In genomic region chr22:50620861-50621490, GRCh38 we compare ENCODE assay signal across 9 cellular contexts. TPM values are rescaled to one million over a fixed set of nuclear protein-coding genes. Genes with fewer than 3 reads are reported as not detected.
DNase-seq lines count a peak whose midpoint lies in the region; ATAC-seq, FAIRE-seq and TF ChIP-seq lines count a peak whose summit lies in the region.
"Had no signal": no experiment of that assay in that cellular context is flagged by ENCODE, and none has a peak within 500 bp of the region (broad histone marks: within the 10 kb centered on the region; RNA-seq: fewer than 3 reads in every experiment).

No MANE protein-coding gene starts in this region.

- POLR2A ChIA-PET in GM10248 (lab: Yijun Ruan, JAX) = interaction anchor here (0.7 to 1.8 kb wide), 3 partner anchors 82 to 113 kb away, joined by 5 to 8 read pairs (median 6); partner anchors contain the start of genes LMF2 and NCAPH2
- POLR2A ChIA-PET in HEK293 (lab: Yijun Ruan, JAX) = interaction anchor here (0.5 to 1.9 kb wide), 5 partner anchors 38 to 262 kb away, joined by 3 to 13 read pairs (median 6); partner anchors contain the start of genes CHKB, LMF2, NCAPH2 and SCO2
- POLR2A ChIA-PET in OCI-LY7 (lab: Charles Lee) = interaction anchor here (0.6 to 2.2 kb wide), 7 partner anchors 10 to 152 kb away, joined by 3 to 9 read pairs (median 4); partner anchors contain the start of genes LMF2 and NCAPH2
- POLR2A ChIA-PET in HepG2 (lab: Yijun Ruan, JAX) = interaction anchor here (0.6 to 2.2 kb wide), 8 partner anchors 19 to 379 kb away, joined by 3 to 14 read pairs (median 5); partner anchors contain the start of genes CHKB, LMF2, NCAPH2 and SCO2

- TF ChIP-seq EP300 in HepG2 (IDR thresholded peaks at IDR 0.05; ENCODE audit: low read depth in 2 of 2, low read length in 2 of 2) = no peak
- no peak for TF ChIP-seq EP300 in HepG2 (CRISPR knock-in tag; IDR thresholded peaks at IDR 0.05; ENCODE audit: borderline replicate concordance)

- H3K27ac ChIP-seq in HEK293 (ENCODE audit: extremely low read depth, low read depth, low read length) (no peak overlapping the region), OCI-LY7 (ENCODE audit: low read depth, low read length, poor library complexity, severe bottlenecking) (peak overlapping the region; percentile 82), HepG2 (ENCODE audit: extremely low read length, insufficient read depth, low read length) (peak overlapping the region; percentile 9), urinary bladder (ENCODE audit: low read depth) (no peak overlapping the region)
- H3K27ac ChIP-seq: ovary had no signal

- in situ Hi-C loops in HepG2 (cut with HindIII; ENCODE audit: extremely low pct_ligation_motif_present, low pct_unique_long_range_greater_than_20kb) = no loop called here

- no peaks in the 10 kb centered on the region for H3K27me3 ChIP-seq in HepG2 (ENCODE audit: control insufficient read depth in 1 of 2, insufficient read depth in 2 of 2, low read length in 2 of 2)
- H3K27me3 ChIP-seq: ovary had no signal

- intact Hi-C loops in OCI-LY7 (cut with micrococcal nuclease; ENCODE audit: unreplicated experiment) = loop anchor here (1.0 to 5.0 kb wide), 5 partner anchors 38 to 369 kb away; partner anchors contain the start of genes CHKB and HDAC10
- intact Hi-C loops in HepG2 (cut with micrococcal nuclease; ENCODE audit: unreplicated experiment) = loop anchor here (1.0 to 2.0 kb wide), 2 partner anchors 45 to 78 kb away; no protein-coding TSS in a partner anchor

- BruUV-seq in OCI-LY7 (replicated peaks; lab: Mats Ljungman, UMichigan) = no TSS peak
- no TSS peak for BruUV-seq in HepG2 (replicated peaks; lab: Mats Ljungman, UMichigan)

- no peak for TF ChIP-seq POLR2A in HepG2 (IDR thresholded peaks at IDR 0.05; ENCODE audit: insufficient read depth in 1 of 2, low read depth in 2 of 2, low read length in 2 of 2)

- peak overlapping the region; percentile 95 for H3K4me2 ChIP-seq in OCI-LY7 (ENCODE audit: low read length)
- peak overlapping the region; percentile 97 for H3K4me2 ChIP-seq in HepG2 (ENCODE audit: low read depth, low read length)

- no peaks in the 10 kb centered on the region for H3K79me2 ChIP-seq in OCI-LY7 (ENCODE audit: insufficient read depth, low read depth, low read length)
- no peaks in the 10 kb centered on the region for H3K79me2 ChIP-seq in HepG2 (ENCODE audit: insufficient read depth, low read length)

- H2AFZ ChIP-seq in OCI-LY7 (ENCODE audit: low read length) (peak overlapping the region; percentile 93), HepG2 (ENCODE audit: low read length) (no peak overlapping the region)

- H3K4me1 ChIP-seq in HEK293 (ENCODE audit: control insufficient read depth, insufficient read depth, low read length) (peaks cover 7% of the 10 kb centered on the region; the same call in 1 of the 2 replicates), OCI-LY7 (ENCODE audit: insufficient read depth, low read length, poor library complexity, severe bottlenecking) (peaks cover 37% of the 10 kb centered on the region), HepG2 (ENCODE audit: insufficient read depth, low read length) (peaks cover 56% of the 10 kb centered on the region), urinary bladder (ENCODE audit: insufficient read depth) (no peaks in the 10 kb centered on the region)

- peak overlapping the region; percentile 39 for H3K9ac ChIP-seq in HepG2 (ENCODE audit: insufficient read depth, low read depth, low read length)

- WGBS in HepG2 (ENCODE audit: low lambda C conversion rate) = 1% methylated on average over 14 of the region's 22 CpGs
- WGBS in urinary bladder = 24% methylated on average over 22 of the region's 22 CpGs

- peak; percentile 3 for TF ChIP-seq CTCF in GM10248 (IDR thresholded peaks at IDR 0.05; ENCODE audit: control extremely low read depth, extremely low read depth, low read depth, missing control alignments)
- TF ChIP-seq CTCF in HEK293 (tag by site-specific recombination; IDR thresholded peaks at IDR 0.05) = no peak
- no peak for TF ChIP-seq CTCF in OCI-LY7 (conservative IDR thresholded peaks at IDR 0.05; ENCODE audit: low read length)
- no peak for TF ChIP-seq CTCF in HepG2 (CRISPR knock-in tag; IDR thresholded peaks at IDR 0.05)

- CTCF ChIA-PET in GM10248 (lab: Yijun Ruan, JAX) (interaction anchor here (0.6 to 3.4 kb wide), 45 partner anchors 9 to 782 kb away, joined by 3 to 25 read pairs (median 4); partner anchors contain the start of genes HDAC10, KLHDC7B, LMF2 and NCAPH2), HEK293 (lab: Yijun Ruan, JAX) (interaction anchor here (0.6 to 4.5 kb wide), 29 partner anchors 8 to 394 kb away, joined by 3 to 24 read pairs (median 4); partner anchors contain the start of genes LMF2, NCAPH2 and SYCE3), OCI-LY7 (lab: Charles Lee; ENCODE audit: unreplicated experiment) (interaction anchor here (0.6 to 1.5 kb wide), 5 partner anchors 52 to 371 kb away, joined by 3 to 8 read pairs (median 4); partner anchors contain the start of gene SCO2), HepG2 (lab: Yijun Ruan, JAX; ENCODE audit: low intra/inter-chr PET ratio, low total read pairs) (interaction anchor here (1.1 to 2.1 kb wide), 4 partner anchors 21 to 79 kb away, joined by 3 to 37 read pairs (median 5); no protein-coding TSS in a partner anchor)

- no peak overlapping the region for H3K4me3 ChIP-seq in HEK293 (ENCODE audit: low read depth, low read length)
- H3K4me3 ChIP-seq in OCI-LY7 (ENCODE audit: low read depth, low read length, poor library complexity, severe bottlenecking) = peak overlapping the region; percentile 67
- H3K4me3 ChIP-seq in HepG2 (replicated peaks in 1 of 3; ENCODE audit: insufficient read depth in 1 of 3, low read depth in 2 of 3, low read length in 3 of 3) = peak overlapping the region; percentile 46 to 61 (median 47)
- peak overlapping the region; percentile 0 for H3K4me3 ChIP-seq in urinary bladder (ENCODE audit: low read depth, low read length)

- H4K20me1 ChIP-seq in OCI-LY7 (ENCODE audit: insufficient read depth, low read length) (no peaks in the 10 kb centered on the region), HepG2 (ENCODE audit: insufficient read depth, low read length) (no peaks in the 10 kb centered on the region)

- DNase-seq in GM10248 (ENCODE audit: extremely low spot score) = peak; percentile 62
- DNase-seq in OCI-LY7 (ENCODE audit: low spot score) = peak; percentile 76
- DNase-seq in activated naive CD8-positive, alpha-beta T cell treated with anti-CD3 and anti-CD28 coated beads, Interleukin-2, amount 50 U/mL, for 16 hours (ENCODE audit: low read depth, low spot score) = peak; percentile 35
- DNase-seq in HepG2 (ENCODE audit: low spot score) = peak; percentile 25
- no peak for DNase-seq in DMS153 (lab: John Stamatoyannopoulos, UW)
- no peak for DNase-seq in SKM-1 (lab: John Stamatoyannopoulos, UW; ENCODE audit: unreplicated experiment)

- H3K36me3 ChIP-seq in HEK293 (ENCODE audit: control insufficient read depth in 2 of 2, insufficient read depth in 1 of 2, low read length in 2 of 2) (peaks cover 0 to 11% of the 10 kb centered on the region in 2 experiments; a peak in 1 of 3 replicates), OCI-LY7 (ENCODE audit: insufficient read depth, low read length) (no peaks in the 10 kb centered on the region), HepG2 (replicated peaks in 1 of 2; ENCODE audit: control insufficient read depth in 1 of 2, insufficient read depth in 2 of 2, low read length in 2 of 2) (no peaks in the 10 kb centered on the region), urinary bladder (ENCODE audit: insufficient read depth) (peaks cover 2% of the 10 kb centered on the region)
- H3K36me3 ChIP-seq: ovary had no signal

- peak; percentile 3; the same call in 2 of the 3 replicates for ATAC-seq in HepG2

- no peak for TF ChIP-seq RAD21 in HepG2 (CRISPR knock-in tag; IDR thresholded peaks at IDR 0.05)

- no peaks in the 10 kb centered on the region for H3K9me2 ChIP-seq in OCI-LY7 (ENCODE audit: insufficient read depth, low read length)

- FAIRE-seq in HepG2 (lab: Jason Lieb, UNC) = peak; percentile 58

- H3K9me3 ChIP-seq in HEK293 (ENCODE audit: control insufficient read depth, insufficient read depth, low read depth, low read length) (no peaks in the 10 kb centered on the region), OCI-LY7 (ENCODE audit: low read length) (no peaks in the 10 kb centered on the region), HepG2 (ENCODE audit: low read length) (no peaks in the 10 kb centered on the region)
- H3K9me3 ChIP-seq: ovary had no signal

RNA-seq across cellular contexts. Expression of gene ARSA, which starts 7.0 kb away (rescaled TPM):
- total RNA-seq in OCI-LY7 (2014; rRNA removed; shearing (Covaris generic)) = 20.1 and 31.6 TPM in 2 replicates
- total RNA-seq in OCI-LY7 (2022) (34.4 and 34.8 TPM in 2 replicates), HepG2 (2016; rRNA removed; fragmentation: Illumina TruSeq; extraction: Trizol) (3.8 and 9.0 TPM in 2 replicates), urinary bladder (8.7 TPM)
- total RNA-seq in HepG2 (2016; cell fraction: cytosol; rRNA removed; fragmentation: Illumina TruSeq; extraction: Trizol; ENCODE audit: low read depth) = 1.6 and 2.0 TPM in 2 replicates
- 3.7 and 9.9 TPM in 2 replicates for total RNA-seq in HepG2 (2016; cell fraction: insoluble cytoplasmic fraction; rRNA removed; fragmentation: Illumina TruSeq; extraction: Trizol)
- 2.6 and 3.5 TPM in 2 replicates for total RNA-seq in HepG2 (2016; cell fraction: membrane; rRNA removed; fragmentation: Illumina TruSeq; extraction: Trizol)
- total RNA-seq in HepG2 (2016; cell fraction: nucleus; rRNA removed; fragmentation: Illumina TruSeq; extraction: Trizol) = 11.3 and 13.3 TPM in 2 replicates
- polyA plus RNA-seq in HepG2 (2011; rRNA removed) (11.5 and 19.0 TPM in 2 replicates), urinary bladder (36.3 TPM)
- polyA plus RNA-seq in HepG2 (2011; cell fraction: cytosol; rRNA removed) = 5.2 and 7.9 TPM in 2 replicates
- 58.3 and 62.0 TPM in 2 replicates for polyA plus RNA-seq in HepG2 (2011; cell fraction: nucleus; rRNA removed)
- 11.0 and 15.5 TPM in 2 replicates for polyA plus RNA-seq in HepG2 (2012)
- polyA plus RNA-seq in HepG2 (2016; cell fraction: cytosol; fragmentation: Illumina TruSeq; extraction: Trizol; ENCODE audit: low read depth) = 2.4 and 2.9 TPM in 2 replicates
- polyA plus RNA-seq in HepG2 (2016; cell fraction: insoluble cytoplasmic fraction; fragmentation: Illumina TruSeq; extraction: Trizol; ENCODE audit: low read depth) = 4.2 and 5.5 TPM in 2 replicates
- 3.1 and 3.4 TPM in 2 replicates for polyA plus RNA-seq in HepG2 (2016; cell fraction: membrane; fragmentation: Illumina TruSeq; extraction: Trizol; ENCODE audit: low read depth)
- 25.4 and 29.9 TPM in 2 replicates for polyA plus RNA-seq in HepG2 (2016; cell fraction: nucleus; fragmentation: Illumina TruSeq; extraction: Trizol; ENCODE audit: insufficient read depth, low read depth)
- polyA minus RNA-seq in HepG2 (2011; rRNA and poly(A)+ RNA removed; ENCODE audit: low replicate concordance) = 2.0 and 19.4 TPM in 2 replicates
- polyA minus RNA-seq in HepG2 (2011; cell fraction: cytosol; rRNA and poly(A)+ RNA removed) = 6.5 and 8.6 TPM in 2 replicates
- polyA minus RNA-seq in HepG2 (2011; cell fraction: nucleus; rRNA and poly(A)+ RNA removed) = 7.1 and 7.6 TPM in 2 replicates

RNA-seq across cellular contexts. Expression of gene MAPK8IP2, which starts 20.4 kb away (rescaled TPM):
- 0.54 and 0.62 TPM in 2 replicates for total RNA-seq in OCI-LY7 (2014; rRNA removed; shearing (Covaris generic))
- total RNA-seq in OCI-LY7 (2022) = 1.5 and 2.2 TPM in 2 replicates
- total RNA-seq in HepG2 (2016; rRNA removed; fragmentation: Illumina TruSeq; extraction: Trizol) = 2.1 and 2.6 TPM in 2 replicates
- 0.10 and 0.18 TPM in 2 replicates for total RNA-seq in HepG2 (2016; cell fraction: cytosol; rRNA removed; fragmentation: Illumina TruSeq; extraction: Trizol; ENCODE audit: low read depth)
- 1.6 and 2.3 TPM in 2 replicates for total RNA-seq in HepG2 (2016; cell fraction: insoluble cytoplasmic fraction; rRNA removed; fragmentation: Illumina TruSeq; extraction: Trizol)
- total RNA-seq in HepG2 (2016; cell fraction: membrane; rRNA removed; fragmentation: Illumina TruSeq; extraction: Trizol) = 0.65 and 0.77 TPM in 2 replicates
- total RNA-seq in HepG2 (2016; cell fraction: nucleus; rRNA removed; fragmentation: Illumina TruSeq; extraction: Trizol) = 1.8 and 2.3 TPM in 2 replicates
- 1.3 and 2.2 TPM in 2 replicates for polyA plus RNA-seq in HepG2 (2011; rRNA removed)
- polyA plus RNA-seq in HepG2 (2011; cell fraction: cytosol; rRNA removed) = 1.2 TPM in 2 replicates
- 4.1 and 4.5 TPM in 2 replicates for polyA plus RNA-seq in HepG2 (2011; cell fraction: nucleus; rRNA removed)
- 0.87 and 1.2 TPM in 2 replicates for polyA plus RNA-seq in HepG2 (2012)
- polyA plus RNA-seq in HepG2 (2016; cell fraction: cytosol; fragmentation: Illumina TruSeq; extraction: Trizol; ENCODE audit: low read depth) = 0.20 TPM in 2 replicates
- 1.7 and 2.3 TPM in 2 replicates for polyA plus RNA-seq in HepG2 (2016; cell fraction: insoluble cytoplasmic fraction; fragmentation: Illumina TruSeq; extraction: Trizol; ENCODE audit: low read depth)
- 0.47 and 0.71 TPM in 2 replicates for polyA plus RNA-seq in HepG2 (2016; cell fraction: membrane; fragmentation: Illumina TruSeq; extraction: Trizol; ENCODE audit: low read depth)
- polyA plus RNA-seq in HepG2 (2016; cell fraction: nucleus; fragmentation: Illumina TruSeq; extraction: Trizol; ENCODE audit: insufficient read depth, low read depth) = 3.0 and 3.2 TPM in 2 replicates
- 3.4 TPM in 1 of 2 replicates, not detected in the other for polyA minus RNA-seq in HepG2 (2011; rRNA and poly(A)+ RNA removed; ENCODE audit: low replicate concordance)
- polyA minus RNA-seq in HepG2 (2011; cell fraction: cytosol; rRNA and poly(A)+ RNA removed) = 1.5 and 2.2 TPM in 2 replicates
- polyA minus RNA-seq in HepG2 (2011; cell fraction: nucleus; rRNA and poly(A)+ RNA removed) = 1.4 and 1.5 TPM in 2 replicates
- total RNA-seq in urinary bladder = 1.2 TPM
- 1.6 TPM for polyA plus RNA-seq in urinary bladder

RNA-seq across cellular contexts. Expression of gene CHKB, which starts 38.3 kb away (rescaled TPM):
- 83.8 and 85.8 TPM in 2 replicates for total RNA-seq in OCI-LY7 (2014; rRNA removed; shearing (Covaris generic))
- total RNA-seq in OCI-LY7 (2022) (100 and 110 TPM in 2 replicates), HepG2 (2016; rRNA removed; fragmentation: Illumina TruSeq; extraction: Trizol) (9.9 and 24.5 TPM in 2 replicates), urinary bladder (28.0 TPM)
- 17.8 and 21.3 TPM in 2 replicates for total RNA-seq in HepG2 (2016; cell fraction: cytosol; rRNA removed; fragmentation: Illumina TruSeq; extraction: Trizol; ENCODE audit: low read depth)
- 10.7 and 27.7 TPM in 2 replicates for total RNA-seq in HepG2 (2016; cell fraction: insoluble cytoplasmic fraction; rRNA removed; fragmentation: Illumina TruSeq; extraction: Trizol)
- total RNA-seq in HepG2 (2016; cell fraction: membrane; rRNA removed; fragmentation: Illumina TruSeq; extraction: Trizol) = 16.6 and 17.3 TPM in 2 replicates
- total RNA-seq in HepG2 (2016; cell fraction: nucleus; rRNA removed; fragmentation: Illumina TruSeq; extraction: Trizol) = 27.3 and 33.6 TPM in 2 replicates
- polyA plus RNA-seq in HepG2 (2011; rRNA removed) (42.7 and 43.1 TPM in 2 replicates), urinary bladder (45.7 TPM)
- 11.7 and 13.0 TPM in 2 replicates for polyA plus RNA-seq in HepG2 (2011; cell fraction: cytosol; rRNA removed)
- polyA plus RNA-seq in HepG2 (2011; cell fraction: nucleus; rRNA removed) = 163 and 176 TPM in 2 replicates
- polyA plus RNA-seq in HepG2 (2012) = 20.9 and 22.0 TPM in 2 replicates
- polyA plus RNA-seq in HepG2 (2016; cell fraction: cytosol; fragmentation: Illumina TruSeq; extraction: Trizol; ENCODE audit: low read depth) = 10.7 and 12.5 TPM in 2 replicates
- polyA plus RNA-seq in HepG2 (2016; cell fraction: insoluble cytoplasmic fraction; fragmentation: Illumina TruSeq; extraction: Trizol; ENCODE audit: low read depth) = 10.1 and 10.6 TPM in 2 replicates
- 12.3 and 13.1 TPM in 2 replicates for polyA plus RNA-seq in HepG2 (2016; cell fraction: membrane; fragmentation: Illumina TruSeq; extraction: Trizol; ENCODE audit: low read depth)
- 91.8 and 97.4 TPM in 2 replicates for polyA plus RNA-seq in HepG2 (2016; cell fraction: nucleus; fragmentation: Illumina TruSeq; extraction: Trizol; ENCODE audit: insufficient read depth, low read depth)
- polyA minus RNA-seq in HepG2 (2011; rRNA and poly(A)+ RNA removed; ENCODE audit: low replicate concordance) = 12.9 and 13.6 TPM in 2 replicates
- polyA minus RNA-seq in HepG2 (2011; cell fraction: cytosol; rRNA and poly(A)+ RNA removed) = 3.1 TPM in 2 replicates
- polyA minus RNA-seq in HepG2 (2011; cell fraction: nucleus; rRNA and poly(A)+ RNA removed) = 20.0 and 26.5 TPM in 2 replicates

RNA-seq across cellular contexts. Expression of gene CPT1B, which starts 42.7 kb away (rescaled TPM):
- 92.6 and 101 TPM in 2 replicates for total RNA-seq in OCI-LY7 (2014; rRNA removed; shearing (Covaris generic))
- 138 and 162 TPM in 2 replicates for total RNA-seq in OCI-LY7 (2022)
- 2.3 and 9.2 TPM in 2 replicates for total RNA-seq in HepG2 (2016; rRNA removed; fragmentation: Illumina TruSeq; extraction: Trizol)
- 0.91 and 1.5 TPM in 2 replicates for total RNA-seq in HepG2 (2016; cell fraction: cytosol; rRNA removed; fragmentation: Illumina TruSeq; extraction: Trizol; ENCODE audit: low read depth)
- total RNA-seq in HepG2 (2016; cell fraction: insoluble cytoplasmic fraction; rRNA removed; fragmentation: Illumina TruSeq; extraction: Trizol) = 1.4 and 10.1 TPM in 2 replicates
- 1.9 and 2.4 TPM in 2 replicates for total RNA-seq in HepG2 (2016; cell fraction: membrane; rRNA removed; fragmentation: Illumina TruSeq; extraction: Trizol)
- total RNA-seq in HepG2 (2016; cell fraction: nucleus; rRNA removed; fragmentation: Illumina TruSeq; extraction: Trizol) = 11.6 and 16.2 TPM in 2 replicates
- 19.5 and 26.5 TPM in 2 replicates for polyA plus RNA-seq in HepG2 (2011; rRNA removed)
- polyA plus RNA-seq in HepG2 (2011; cell fraction: cytosol; rRNA removed) = 4.5 and 5.2 TPM in 2 replicates
- polyA plus RNA-seq in HepG2 (2011; cell fraction: nucleus; rRNA removed) = 177 and 200 TPM in 2 replicates
- polyA plus RNA-seq in HepG2 (2012) = 15.0 and 23.3 TPM in 2 replicates
- 0.49 and 0.80 TPM in 2 replicates for polyA plus RNA-seq in HepG2 (2016; cell fraction: cytosol; fragmentation: Illumina TruSeq; extraction: Trizol; ENCODE audit: low read depth)
- 2.0 and 2.6 TPM in 2 replicates for polyA plus RNA-seq in HepG2 (2016; cell fraction: insoluble cytoplasmic fraction; fragmentation: Illumina TruSeq; extraction: Trizol; ENCODE audit: low read depth)
- polyA plus RNA-seq in HepG2 (2016; cell fraction: membrane; fragmentation: Illumina TruSeq; extraction: Trizol; ENCODE audit: low read depth) = 1.7 and 2.0 TPM in 2 replicates
- 62.6 and 63.1 TPM in 2 replicates for polyA plus RNA-seq in HepG2 (2016; cell fraction: nucleus; fragmentation: Illumina TruSeq; extraction: Trizol; ENCODE audit: insufficient read depth, low read depth)
- 7.0 and 8.4 TPM in 2 replicates for polyA minus RNA-seq in HepG2 (2011; rRNA and poly(A)+ RNA removed; ENCODE audit: low replicate concordance)
- polyA minus RNA-seq in HepG2 (2011; cell fraction: cytosol; rRNA and poly(A)+ RNA removed) = 0.79 and 1.7 TPM in 2 replicates
- 21.3 and 22.5 TPM in 2 replicates for polyA minus RNA-seq in HepG2 (2011; cell fraction: nucleus; rRNA and poly(A)+ RNA removed)
- total RNA-seq in urinary bladder = 6.2 TPM
- 5.5 TPM for polyA plus RNA-seq in urinary bladder

RNA-seq across cellular contexts. Expression of gene SHANK3, which starts 51.6 kb away (rescaled TPM):
- total RNA-seq in OCI-LY7 (2014; rRNA removed; shearing (Covaris generic)) = not detected in 2 replicates
- total RNA-seq in OCI-LY7 (2022) (0.07 and 0.15 TPM in 2 replicates), HepG2 (2016; rRNA removed; fragmentation: Illumina TruSeq; extraction: Trizol) (1.9 and 2.9 TPM in 2 replicates), urinary bladder (8.1 TPM)
- 0.79 and 1.0 TPM in 2 replicates for total RNA-seq in HepG2 (2016; cell fraction: cytosol; rRNA removed; fragmentation: Illumina TruSeq; extraction: Trizol; ENCODE audit: low read depth)
- 1.7 and 2.9 TPM in 2 replicates for total RNA-seq in HepG2 (2016; cell fraction: insoluble cytoplasmic fraction; rRNA removed; fragmentation: Illumina TruSeq; extraction: Trizol)
- 2.3 TPM in 2 replicates for total RNA-seq in HepG2 (2016; cell fraction: membrane; rRNA removed; fragmentation: Illumina TruSeq; extraction: Trizol)
- total RNA-seq in HepG2 (2016; cell fraction: nucleus; rRNA removed; fragmentation: Illumina TruSeq; extraction: Trizol) = 2.9 and 3.7 TPM in 2 replicates
- polyA plus RNA-seq in HepG2 (2011; rRNA removed) (4.6 and 6.5 TPM in 2 replicates), urinary bladder (18.5 TPM)
- 3.0 and 3.9 TPM in 2 replicates for polyA plus RNA-seq in HepG2 (2011; cell fraction: cytosol; rRNA removed)
- 25.0 and 33.1 TPM in 2 replicates for polyA plus RNA-seq in HepG2 (2011; cell fraction: nucleus; rRNA removed)
- polyA plus RNA-seq in HepG2 (2012) = 7.9 and 8.7 TPM in 2 replicates
- 0.66 and 0.71 TPM in 2 replicates for polyA plus RNA-seq in HepG2 (2016; cell fraction: cytosol; fragmentation: Illumina TruSeq; extraction: Trizol; ENCODE audit: low read depth)
- polyA plus RNA-seq in HepG2 (2016; cell fraction: insoluble cytoplasmic fraction; fragmentation: Illumina TruSeq; extraction: Trizol; ENCODE audit: low read depth) = 3.0 and 4.2 TPM in 2 replicates
- 1.6 and 1.9 TPM in 2 replicates for polyA plus RNA-seq in HepG2 (2016; cell fraction: membrane; fragmentation: Illumina TruSeq; extraction: Trizol; ENCODE audit: low read depth)
- 14.0 and 17.0 TPM in 2 replicates for polyA plus RNA-seq in HepG2 (2016; cell fraction: nucleus; fragmentation: Illumina TruSeq; extraction: Trizol; ENCODE audit: insufficient read depth, low read depth)
- polyA minus RNA-seq in HepG2 (2011; rRNA and poly(A)+ RNA removed; ENCODE audit: low replicate concordance) = 0.07 and 4.8 TPM in 2 replicates
- 5.2 and 5.4 TPM in 2 replicates for polyA minus RNA-seq in HepG2 (2011; cell fraction: cytosol; rRNA and poly(A)+ RNA removed)
- 5.8 and 5.9 TPM in 2 replicates for polyA minus RNA-seq in HepG2 (2011; cell fraction: nucleus; rRNA and poly(A)+ RNA removed)

Comparison
In these comparisons a context has a peak if more than half of its experiments do, and no peak if none do; other contexts are left out.
1. DNase-seq: peak in GM10248 (single experiment), OCI-LY7 (single experiment), activated naive CD8-positive, alpha-beta T cell treated with anti-CD3 and anti-CD28 coated beads, Interleukin-2, amount 50 U/mL, for 16 hours (single experiment) and HepG2 (single experiment); none in DMS153 (single experiment) and SKM-1 (single experiment).
2. H3K27ac ChIP-seq: peak in OCI-LY7 (single experiment) and HepG2 (single experiment); none in HEK293 (single experiment) and urinary bladder (single experiment).